ENCODE assay signal across 8 cellular contexts in genomic region chr17:47698749-47699535, GRCh38. TPM values are rescaled to one million over a fixed set of nuclear protein-coding genes. Genes with fewer than 3 reads are reported as not detected.
DNase-seq lines count a peak whose midpoint lies in the region; ATAC-seq, FAIRE-seq and TF ChIP-seq lines count a peak whose summit lies in the region.

No MANE protein-coding gene starts in this region.

- no peaks in the 10 kb centered on the region for H3K27me3 ChIP-seq in parathyroid adenoma (ENCODE audit: control insufficient read depth, insufficient read depth, low read length)
- no peaks in the 10 kb centered on the region for H3K27me3 ChIP-seq in uterus

- no peaks in the 10 kb centered on the region for H3K9me3 ChIP-seq in parathyroid adenoma (ENCODE audit: control insufficient read depth, low read length)
- H3K9me3 ChIP-seq in uterus, result no peaks in the 10 kb centered on the region

- H3K36me3 Mint-ChIP-seq in CD14-positive monocyte, result no peaks in the 10 kb centered on the region
- H3K36me3 Mint-ChIP-seq in HFFc6 (ENCODE audit: low read depth), result peaks cover 4% of the 10 kb centered on the region; the same call in 1 of the 2 replicates

- no peak overlapping the region for H3K27ac ChIP-seq in parathyroid adenoma
- no peak overlapping the region for H3K27ac ChIP-seq in uterus

- no peak for FAIRE-seq in frontal cortex (lab: Jason Lieb, UNC)

- TF ChIP-seq CTCF in CD14-positive monocyte (IDR thresholded peaks at IDR 0.05), result peak; percentile 99
- TF ChIP-seq CTCF in HFFc6 (IDR thresholded peaks at IDR 0.05), result peak; percentile 99
- TF ChIP-seq CTCF in parathyroid adenoma (IDR thresholded peaks at IDR 0.05), result peak; percentile 99
- peak; percentile 58 to 96 (median 74) for TF ChIP-seq CTCF in uterus (IDR thresholded peaks at IDR 0.05)

- no peak overlapping the region for H2AFZ ChIP-seq in parathyroid adenoma

- TF ChIP-seq POLR2A in uterus (IDR thresholded peaks at IDR 0.05), result no peak

- no peak for ATAC-seq in HG02970 (IDR thresholded peaks at IDR 0.05; ENCODE audit: low FRiP score, unreplicated experiment)

- no peaks in the 10 kb centered on the region for H3K79me2 ChIP-seq in parathyroid adenoma

- H3K36me3 ChIP-seq in parathyroid adenoma (ENCODE audit: control insufficient read depth, insufficient read depth, low read length) (no peaks in the 10 kb centered on the region), uterus (no peaks in the 10 kb centered on the region)

- H3K4me3 ChIP-seq in parathyroid adenoma (ENCODE audit: low read depth, low read length), result no peak overlapping the region
- no peak overlapping the region for H3K4me3 ChIP-seq in uterus

- H3K4me3 Mint-ChIP-seq in CD14-positive monocyte (no peak overlapping the region), HFFc6 (no peak overlapping the region)

- H3K27ac Mint-ChIP-seq in CD14-positive monocyte, result no peak overlapping the region
- no peak overlapping the region for H3K27ac Mint-ChIP-seq in HFFc6

- intact Hi-C loops in CD14-positive monocyte (cut with micrococcal nuclease), result no loop called here
- intact Hi-C loops in uterus (cut with DNase I; ENCODE audit: low total_unique reads), result no loop called here

- H3K27me3 Mint-ChIP-seq in CD14-positive monocyte (ENCODE audit: low read depth in 3 of 3) (peaks cover 13 to 19% (median 14%) of the 10 kb centered on the region in 3 donors), HFFc6 (ENCODE audit: insufficient read depth) (peaks cover 9% of the 10 kb centered on the region)

- H3K4me1 ChIP-seq in parathyroid adenoma, result no peaks in the 10 kb centered on the region
- H3K4me1 ChIP-seq in uterus, result no peaks in the 10 kb centered on the region

- peaks cover 0 to 3% (median 0%) of the 10 kb centered on the region in 7 donors for H3K9me3 Mint-ChIP-seq in CD14-positive monocyte
- no peaks in the 10 kb centered on the region for H3K9me3 Mint-ChIP-seq in HFFc6

- H3K4me1 Mint-ChIP-seq in CD14-positive monocyte (peaks cover 25% of the 10 kb centered on the region), HFFc6 (ENCODE audit: low read depth) (peaks cover 6% of the 10 kb centered on the region)

- H3K9ac ChIP-seq in parathyroid adenoma, result no peak overlapping the region

- no peak overlapping the region for H3K4me2 ChIP-seq in parathyroid adenoma (ENCODE audit: low read length)

- DNase-seq in CD14-positive monocyte (ENCODE audit: low spot score) (peak; percentile 69), HFFc6 (peak; percentile 37), RPMI7951 (ENCODE audit: low read depth) (peak; percentile 32), frontal cortex (ENCODE audit: low spot score in 2 of 2) (peak; percentile 82 to 91), uterus (peak; percentile 48 to 61)
- peak; percentile 71 for DNase-seq in activated effector memory CD4-positive, alpha-beta T cell treated with Interleukin-2 at 50 U/mL for 16 hours

RNA-seq across cellular contexts. Expression of gene TBKBP1, which starts 5.0 kb away (rescaled TPM):
- under 1 TPM; 0.22 to 0.45 TPM for polyA plus RNA-seq in CD14-positive monocyte
- 1 to 10 TPM; 6.6 to 8.3 (median 7.7) TPM for total RNA-seq in HFFc6 (2021; fragmentation: NEBNext Ultra II Directional; extraction: Animal tissue kit (Norgen Biotek cat#: 25700))
- total RNA-seq in RPMI7951 (2014; rRNA removed; shearing (Covaris generic)), result 0.48 and 1.3 TPM in 2 replicates
- total RNA-seq in frontal cortex, result 13.9 TPM
- total RNA-seq in uterus, result 10 to 100 TPM in 2 of 4 donors, 1 to 10 TPM in 2; 2.6 to 24.8 (median 10.7) TPM

RNA-seq across cellular contexts. Expression of gene TBX21, which starts 34.1 kb away (rescaled TPM):
- polyA plus RNA-seq in CD14-positive monocyte, result under 1 TPM; 0.13 to 0.16 TPM
- not detected for total RNA-seq in HFFc6 (2021; fragmentation: NEBNext Ultra II Directional; extraction: Animal tissue kit (Norgen Biotek cat#: 25700))
- not detected in 2 replicates for total RNA-seq in RPMI7951 (2014; rRNA removed; shearing (Covaris generic))
- total RNA-seq in frontal cortex (0.82 TPM), uterus (under 1 TPM in 2 of 4 donors, not detected in 2; 0.49 to 0.51 TPM)

RNA-seq across cellular contexts. Expression of gene KPNB1, which starts 49.2 kb away (rescaled TPM):
- polyA plus RNA-seq in CD14-positive monocyte, result 10 to 100 TPM in 1 of 2 donors, 1 to 10 TPM in 1; 5.8 to 13.2 TPM
- 100 to 1,000 TPM; 439 to 580 (median 549) TPM for total RNA-seq in HFFc6 (2021; fragmentation: NEBNext Ultra II Directional; extraction: Animal tissue kit (Norgen Biotek cat#: 25700))
- total RNA-seq in RPMI7951 (2014; rRNA removed; shearing (Covaris generic)), result 237 and 268 TPM in 2 replicates
- total RNA-seq in frontal cortex (140 TPM), uterus (100 to 1,000 TPM in 3 of 4 donors, 10 to 100 TPM in 1; 55.6 to 313 (median 209) TPM)

Comparison
In these comparisons a context has a peak if more than half of its experiments do, and no peak if none do; other contexts are left out.
1. DNase-seq: peak in every context shown above with its lines; median percentile 86 in frontal cortex; 71 in activated effector memory CD4-positive, alpha-beta T cell treated with Interleukin-2 at 50 U/mL for 16 hours; 69 in CD14-positive monocyte; 54 in uterus; 37 in HFFc6; 32 in RPMI7951.